Comparison of ENCODE assay signal across 8 cellular contexts in genomic region chr5:7869474-7870136, GRCh38. TPM values are rescaled to one million over a fixed set of nuclear protein-coding genes. Genes with fewer than 3 reads are reported as not detected.
DNase-seq lines count a peak whose midpoint lies in the region; ATAC-seq and TF ChIP-seq lines count a peak whose summit lies in the region.

No MANE protein-coding gene starts in this region.

- peak; percentile 61 for DNase-seq in DMS53 (lab: John Stamatoyannopoulos, UW)
- no peak for DNase-seq in DMS53 treated with DMSO at 0.1 percent for 48 hours (lab: John Stamatoyannopoulos, UW; ENCODE audit: unreplicated experiment)
- peak; percentile 64 for DNase-seq in H7
- DNase-seq in NB4 (ENCODE audit: low read depth), result peak; percentile 47
- peak; percentile 43 for DNase-seq in activated naive CD8-positive, alpha-beta T cell treated with anti-CD3 and anti-CD28 coated beads, Interleukin-2, amount 50 U/mL, for 24 hours
- peak; percentile 45 to 53 for DNase-seq in stimulated activated CD4-positive, alpha-beta T cell treated with anti-CD3 and anti-CD28 coated beads, Interleukin-2, amount 100 ng/mL, for 24 hours
- no peak for DNase-seq in NCI-H2029 treated with DMSO at 0.1 percent for 48 hours (lab: John Stamatoyannopoulos, UW)

- H3K9me3 ChIP-seq in iPS-18c (ENCODE audit: control insufficient read depth, insufficient read depth, low read length), result no peaks in the 10 kb centered on the region

- H3K4me3 Mint-ChIP-seq in activated naive CD8-positive, alpha-beta T cell treated with anti-CD3 and anti-CD28 coated beads, Interleukin-2, amount 50 U/mL, for 24 hours, result peak overlapping the region; percentile 99

- no peaks in the 10 kb centered on the region for H3K27me3 ChIP-seq in H7 (ENCODE audit: control insufficient read depth, insufficient read depth, low read length)

- no peak for TF ChIP-seq CTCF in NB4 (IDR thresholded peaks at IDR 0.05; ENCODE audit: low read depth, low read length)

- peak overlapping the region; percentile 94 for H3K27ac Mint-ChIP-seq in activated naive CD8-positive, alpha-beta T cell treated with anti-CD3 and anti-CD28 coated beads, Interleukin-2, amount 50 U/mL, for 24 hours

- H3K27me3 Mint-ChIP-seq in activated naive CD8-positive, alpha-beta T cell treated with anti-CD3 and anti-CD28 coated beads, Interleukin-2, amount 50 U/mL, for 24 hours, result no peaks in the 10 kb centered on the region

- peak; percentile 34 for ATAC-seq in activated naive CD8-positive, alpha-beta T cell treated with anti-CD3 and anti-CD28 coated beads, Interleukin-2, amount 50 U/mL, for 24 hours

- H3K4me3 ChIP-seq in H7 (ENCODE audit: insufficient read depth, low read depth, low read length), result peak overlapping the region; percentile 85
- peak overlapping the region; percentile 95 for H3K4me3 ChIP-seq in NB4 (ENCODE audit: low read depth, low read length)
- H3K4me3 ChIP-seq in iPS-18c (ENCODE audit: insufficient read depth, low read depth, low read length), result peak overlapping the region; percentile 84

- no peak for TF ChIP-seq POLR2A in NB4 (IDR thresholded peaks at IDR 0.05; ENCODE audit: extremely low read depth, insufficient read length)

- H3K36me3 Mint-ChIP-seq in activated naive CD8-positive, alpha-beta T cell treated with anti-CD3 and anti-CD28 coated beads, Interleukin-2, amount 50 U/mL, for 24 hours (ENCODE audit: low read depth), result peaks cover 56% of the 10 kb centered on the region

- H3K9me3 Mint-ChIP-seq in activated naive CD8-positive, alpha-beta T cell treated with anti-CD3 and anti-CD28 coated beads, Interleukin-2, amount 50 U/mL, for 24 hours, result no peaks in the 10 kb centered on the region

- no peaks in the 10 kb centered on the region; the same call in none of the 2 replicates for H3K36me3 ChIP-seq in H7 (replicated peaks; ENCODE audit: control insufficient read depth, insufficient read depth, low read length)

- peaks cover 78% of the 10 kb centered on the region for H3K4me1 Mint-ChIP-seq in activated naive CD8-positive, alpha-beta T cell treated with anti-CD3 and anti-CD28 coated beads, Interleukin-2, amount 50 U/mL, for 24 hours

RNA-seq across cellular contexts. Expression of gene MTRR, which starts 0.7 kb away (rescaled TPM):
- total RNA-seq in H7 (2014; rRNA removed; shearing (Covaris generic)), result 30.3 and 31.2 TPM in 2 replicates

RNA-seq across cellular contexts. Expression of gene FASTKD3, which starts 0.8 kb away (rescaled TPM):
- total RNA-seq in H7 (2014; rRNA removed; shearing (Covaris generic)), result 15.4 and 16.4 TPM in 2 replicates

RNA-seq across cellular contexts. Expression of gene CFAP90, which starts 18.7 kb away (rescaled TPM):
- 0.33 TPM in 1 of 2 replicates, not detected in the other for total RNA-seq in H7 (2014; rRNA removed; shearing (Covaris generic))

Comparison
In these comparisons a context has a peak if more than half of its experiments do, and no peak if none do; other contexts are left out.
1. DNase-seq: peak in DMS53 (single experiment), H7 (single experiment), NB4 (single experiment), activated naive CD8-positive, alpha-beta T cell treated with anti-CD3 and anti-CD28 coated beads, Interleukin-2, amount 50 U/mL, for 24 hours (single experiment) and stimulated activated CD4-positive, alpha-beta T cell treated with anti-CD3 and anti-CD28 coated beads, Interleukin-2, amount 100 ng/mL, for 24 hours (2 of 2); none in DMS53 treated with DMSO at 0.1 percent for 48 hours (single experiment) and NCI-H2029 treated with DMSO at 0.1 percent for 48 hours (single experiment).
2. Peak in every context shown above with its lines, with median percentiles within 50 percentile points of each other: H3K4me3 ChIP-seq.